In genomic region chr5:32584651-32585050, GRCh38 we compare ENCODE assay signal across 9 cellular contexts. TPM values are rescaled to one million over a fixed set of nuclear protein-coding genes. Genes with fewer than 3 reads are reported as not detected.
A peak's percentile ranks its signal among the peaks of the same experiment; 100 is the strongest.
DNase-seq lines count a peak whose midpoint lies in the region; ATAC-seq and TF ChIP-seq lines count a peak whose summit lies in the region.
"Had no signal": no experiment of that assay in that cellular context is flagged by ENCODE, and none has a peak within 500 bp of the region (broad histone marks: within the 10 kb centered on the region; RNA-seq: fewer than 3 reads in every experiment).

No MANE protein-coding gene starts in this region.

- intact Hi-C loops in esophagus squamous epithelium (cut with DNase I) (loop anchor here (10.0 kb wide), 1 partner anchor 350 kb away; no protein-coding TSS in a partner anchor), head of caudate nucleus (cut with DNase I) (loop anchor here (5.0 kb wide), 3 partner anchors 92 to 352 kb away; partner anchors contain the start of gene MTMR12)

- peaks cover 16% of the 10 kb centered on the region for H3K36me3 ChIP-seq in SK-N-MC (ENCODE audit: insufficient read depth, low read length)
- H3K36me3 ChIP-seq in esophagus squamous epithelium = peaks cover 0 to 14% (median 0%) of the 10 kb centered on the region in 3 donors
- H3K36me3 ChIP-seq in thoracic aorta = peaks cover 5% of the 10 kb centered on the region
- H3K36me3 ChIP-seq: prostate gland had no signal

- H3K4me1 ChIP-seq in esophagus squamous epithelium = peaks cover 8 to 63% (median 21%) of the 10 kb centered on the region in 3 donors
- H3K4me1 ChIP-seq in thoracic aorta (ENCODE audit: control insufficient read depth in 1 of 2, low read depth in 2 of 2) = peaks cover 23 to 30% of the 10 kb centered on the region in 2 donors
- H3K4me1 ChIP-seq: prostate gland had no signal

- no peak for DNase-seq in activated naive CD4-positive, alpha-beta T cell treated with anti-CD3 and anti-CD28 coated beads, Interleukin-2, amount 50 U/mL, for 16 hours
- no peak for DNase-seq in SK-N-MC (ENCODE audit: low read depth, low spot score)
- no peak for DNase-seq in esophagus squamous epithelium (lab: John Stamatoyannopoulos, UW)
- no peak for DNase-seq in thoracic aorta (ENCODE audit: low spot score)
- no peak for DNase-seq in head of caudate nucleus
- DNase-seq in NCI-H345 treated with DMSO at 0.1 percent for 48 hours (lab: John Stamatoyannopoulos, UW; ENCODE audit: unreplicated experiment) = no peak
- DNase-seq in T1000 (lab: John Stamatoyannopoulos, UW) = no peak

- no peaks in the 10 kb centered on the region for H3K9me3 Mint-ChIP-seq in activated naive CD4-positive, alpha-beta T cell treated with anti-CD3 and anti-CD28 coated beads, Interleukin-2, amount 50 U/mL, for 24 hours

- H3K27me3 Mint-ChIP-seq in activated naive CD4-positive, alpha-beta T cell treated with anti-CD3 and anti-CD28 coated beads, Interleukin-2, amount 50 U/mL, for 24 hours = no peaks in the 10 kb centered on the region

- peak overlapping the region; percentile 85; the same call in 1 of the 2 replicates for H3K4me3 ChIP-seq in SK-N-MC
- peak overlapping the region in 3 of 4 donors; percentile 82 to 100 (median 98) for H3K4me3 ChIP-seq in esophagus squamous epithelium
- peak overlapping the region; percentile 97 for H3K4me3 ChIP-seq in thoracic aorta

- no peaks in the 10 kb centered on the region for H3K27me3 ChIP-seq in esophagus squamous epithelium
- H3K27me3 ChIP-seq in thoracic aorta (replicated peaks; ENCODE audit: insufficient read depth) = no peaks in the 10 kb centered on the region

- 32 to 47% methylated on average over 6 of the region's 6 CpGs for WGBS in esophagus squamous epithelium, 2 donors

- no peak for ATAC-seq in thoracic aorta (ENCODE audit: insufficient number of reproducible peaks, low FRiP score, low read depth)

- no peak overlapping the region for H3K9ac ChIP-seq in SK-N-MC (ENCODE audit: insufficient read length)

- H3K4me3 Mint-ChIP-seq in activated naive CD4-positive, alpha-beta T cell treated with anti-CD3 and anti-CD28 coated beads, Interleukin-2, amount 50 U/mL, for 24 hours = peak overlapping the region; percentile 93

- H3K27ac ChIP-seq in SK-N-MC (no peak overlapping the region), esophagus squamous epithelium (peak overlapping the region; percentile 58 to 100 (median 100)), thoracic aorta (no peak overlapping the region)

- H3K27ac Mint-ChIP-seq in activated naive CD4-positive, alpha-beta T cell treated with anti-CD3 and anti-CD28 coated beads, Interleukin-2, amount 50 U/mL, for 24 hours = no peak overlapping the region

- TF ChIP-seq POLR2A in esophagus squamous epithelium (IDR thresholded peaks at IDR 0.05) = no peak

- no peaks in the 10 kb centered on the region for H3K9me3 ChIP-seq in SK-N-MC (ENCODE audit: low read depth, low read length)
- H3K9me3 ChIP-seq in esophagus squamous epithelium = no peaks in the 10 kb centered on the region
- no peaks in the 10 kb centered on the region for H3K9me3 ChIP-seq in thoracic aorta
- H3K9me3 ChIP-seq: prostate gland had no signal

- TF ChIP-seq CTCF in esophagus squamous epithelium (IDR thresholded peaks at IDR 0.05) (no peak), thoracic aorta (IDR thresholded peaks at IDR 0.05) (no peak)

- peaks cover 7% of the 10 kb centered on the region for H3K36me3 Mint-ChIP-seq in activated naive CD4-positive, alpha-beta T cell treated with anti-CD3 and anti-CD28 coated beads, Interleukin-2, amount 50 U/mL, for 24 hours

- peaks cover 60% of the 10 kb centered on the region for H3K4me1 Mint-ChIP-seq in activated naive CD4-positive, alpha-beta T cell treated with anti-CD3 and anti-CD28 coated beads, Interleukin-2, amount 50 U/mL, for 24 hours

RNA-seq across cellular contexts. Expression of gene SUB1, which starts 0.7 kb away (rescaled TPM):
- total RNA-seq in esophagus squamous epithelium (100 to 1,000 TPM in 3 of 4 donors, 10 to 100 TPM in 1; 59.6 to 280 (median 134) TPM), thoracic aorta (100 to 1,000 TPM in 1 of 2 donors, 10 to 100 TPM in 1; 91.1 to 130 TPM)

Comparison
In these comparisons a context has a peak if more than half of its experiments do, and no peak if none do; other contexts are left out.
1. H3K27ac ChIP-seq: peak in esophagus squamous epithelium (4 of 4); none in SK-N-MC (single experiment) and thoracic aorta (0 of 2).
2. Peak in every context shown above with its lines, with median percentiles within 50 percentile points of each other: H3K4me3 ChIP-seq.